Comparison of ENCODE assay signal across 8 cellular contexts in genomic region chr15:74384566-74385441, GRCh38. TPM values are rescaled to one million over a fixed set of nuclear protein-coding genes. Genes with fewer than 3 reads are reported as not detected.
DNase-seq lines count a peak whose midpoint lies in the region; ATAC-seq and TF ChIP-seq lines count a peak whose summit lies in the region.

No MANE protein-coding gene starts in this region.

- intact Hi-C loops in sciatic nerve (cut with DNase I), result loop anchor here (5.0 kb wide), 1 partner anchor 382 kb away; no protein-coding TSS in a partner anchor

- in situ Hi-C loops in astrocyte of the spinal cord (cut with HindIII; ENCODE audit: low sequenced_read_pairs), result no loop called here

- no peak overlapping the region for H3K4me3 ChIP-seq in astrocyte of the spinal cord (ENCODE audit: low read depth, low read length)

- DNase-seq in activated gamma-delta T cell treated with Interleukin-2 at 50 U/mL for 16 hours (peak; percentile 55), activated gamma-delta T cell (lab: John Stamatoyannopoulos, UW) (no peak), NOMO-1 treated with dmso at 0.1 percent for 144 hours (lab: John Stamatoyannopoulos, UW; ENCODE audit: unreplicated experiment) (peak; percentile 85), astrocyte of the spinal cord (ENCODE audit: low read depth, low spot score) (peak; percentile 40), sciatic nerve (ENCODE audit: low spot score) (no peak), NCI-H187 treated with DMSO at 0.1 percent for 48 hours (lab: John Stamatoyannopoulos, UW) (no peak), cerebellar nuclear complex (lab: John Stamatoyannopoulos, UW) (no peak)

- ATAC-seq in HG02852 (IDR thresholded peaks at IDR 0.05; ENCODE audit: unreplicated experiment) (peak; percentile 66), sciatic nerve (peak; percentile 14)

- no peak for TF ChIP-seq CTCF in astrocyte of the spinal cord (IDR thresholded peaks at IDR 0.05; ENCODE audit: low read depth, low read length)

RNA-seq across cellular contexts. Expression of gene CYP11A1, which starts 17.4 kb away (rescaled TPM):
- 4.3 TPM for total RNA-seq in sciatic nerve

RNA-seq across cellular contexts. Expression of gene SEMA7A, which starts 49.0 kb away (rescaled TPM):
- total RNA-seq in sciatic nerve, result 30.9 TPM

Comparison
In these comparisons a context has a peak if more than half of its experiments do, and no peak if none do; other contexts are left out.
1. DNase-seq: peak in activated gamma-delta T cell treated with Interleukin-2 at 50 U/mL for 16 hours (single experiment), NOMO-1 treated with dmso at 0.1 percent for 144 hours (single experiment) and astrocyte of the spinal cord (single experiment); none in activated gamma-delta T cell (single experiment), sciatic nerve (single experiment), NCI-H187 treated with DMSO at 0.1 percent for 48 hours (single experiment) and cerebellar nuclear complex (0 of 2).